In the genomic region with DNA sequence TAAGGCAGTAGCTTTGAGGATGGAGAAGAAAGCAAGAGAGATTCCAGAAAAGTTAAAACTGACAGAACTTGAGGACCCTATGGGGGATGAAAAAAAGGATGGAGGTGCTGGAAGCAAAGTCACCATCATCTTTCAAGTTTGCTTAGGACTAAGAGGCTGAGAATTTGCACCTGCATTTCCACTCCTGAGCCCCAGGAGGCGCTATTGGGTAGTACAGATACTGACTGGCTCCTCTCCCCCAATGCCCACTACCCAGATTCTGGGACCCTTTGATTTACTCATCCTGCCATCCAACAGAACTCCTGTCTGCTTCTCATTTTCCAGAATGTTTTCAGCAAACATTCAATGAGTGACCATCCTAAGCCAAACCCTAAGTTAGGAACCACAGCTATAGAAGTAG, we compare ENCODE assay signal across 18 cellular contexts. TPM values are rescaled to one million over a fixed set of nuclear protein-coding genes. Genes with fewer than 3 reads are reported as not detected.
DNase-seq lines count a peak whose midpoint lies in the region; ATAC-seq and TF ChIP-seq lines count a peak whose summit lies in the region.
"Had no signal": no experiment of that assay in that cellular context is flagged by ENCODE, and none has a peak within 500 bp of the region (broad histone marks: within the 10 kb centered on the region; RNA-seq: fewer than 3 reads in every experiment).

No MANE protein-coding gene starts in this region.

- H3K36me3 Mint-ChIP-seq in glutamatergic neuron (ENCODE audit: unreplicated experiment): peaks cover 20% of the 10 kb centered on the region

- H3K27me3 Mint-ChIP-seq in glutamatergic neuron (ENCODE audit: unreplicated experiment): peaks cover 4% of the 10 kb centered on the region

- no peak overlapping the region for H3K4me2 ChIP-seq in SU-DHL-6 (ENCODE audit: low read depth, low read length, poor library complexity, severe bottlenecking)
- H3K4me2 ChIP-seq: KMS-11 had no signal

- intact Hi-C loops in sigmoid colon (cut with DNase I): no loop called here

- no peaks in the 10 kb centered on the region for H3F3A ChIP-seq in SU-DHL-6 (ENCODE audit: insufficient read depth)

- DNase-seq in AG09309 (ENCODE audit: low read depth) (no peak), GM13977 (ENCODE audit: low spot score) (no peak), glutamatergic neuron (no peak), AML-193 (lab: John Stamatoyannopoulos, UW) (no peak), sigmoid colon (no peak), HuH-7 (ENCODE audit: low spot score) (no peak)
- DNase-seq: activated CD8-positive, alpha-beta T cell treated with anti-CD3 and anti-CD28 coated beads, Interleukin-2, amount 10 ng/mL, durations not matched to agents 7 days and 5 days; kidney glomerular epithelial cell; NCI-H1930; NCI-H748 treated with DMSO at 0.1 percent for 48 hours had no signal

- TF ChIP-seq CTCF in AG09309 (IDR thresholded peaks at IDR 0.05; ENCODE audit: control insufficient read depth, insufficient read depth, low read depth, low read length, missing control alignments) (peak; percentile 38), GM13977 (IDR thresholded peaks at IDR 0.05; ENCODE audit: extremely low read depth, insufficient read depth, missing control alignments) (peak; percentile 28), SU-DHL-6 (IDR thresholded peaks at IDR 0.05; ENCODE audit: insufficient read depth, low read length, poor library complexity, severe bottlenecking) (peak; percentile 43), glutamatergic neuron (IDR thresholded peaks at IDR 0.05; ENCODE audit: partially characterized antibody, unreplicated experiment) (peak; percentile 55), sigmoid colon (IDR thresholded peaks at IDR 0.05) (no peak)

- H4K20me1 ChIP-seq in SU-DHL-6 (ENCODE audit: low read depth, low read length): no peaks in the 10 kb centered on the region

- WGBS in sigmoid colon, 2 donors: 2 to 10% methylated on average over 1 of the region's 1 CpG

- H3K9me2 ChIP-seq in SU-DHL-6 (replicated peaks; ENCODE audit: insufficient read depth, low read length): no peaks in the 10 kb centered on the region

- no peak overlapping the region for H3K27ac Mint-ChIP-seq in glutamatergic neuron (ENCODE audit: unreplicated experiment)
- H3K27ac Mint-ChIP-seq: activated CD8-positive, alpha-beta T cell treated with anti-CD3 and anti-CD28 coated beads, Interleukin-2, amount 10 ng/mL, durations not matched to agents 7 days and 5 days; activated T-helper 2 cell treated with anti-CD3 and anti-CD28 coated beads, Interferon-gamma antibody, Interleukin-2, Interleukin-4, amounts not matched to agents 10 μg/mL and 5 μg/mL and 100 μg/mL, durations not matched to agents 14 hours and 24 hours and 36 hours had no signal

- peaks cover 4% of the 10 kb centered on the region for H3K9me3 Mint-ChIP-seq in glutamatergic neuron (ENCODE audit: unreplicated experiment)

- no peaks in the 10 kb centered on the region for H3K27me3 ChIP-seq in SU-DHL-6 (ENCODE audit: low read length)
- H3K27me3 ChIP-seq in sigmoid colon: no peaks in the 10 kb centered on the region
- H3K27me3 ChIP-seq: ascending aorta, SJCRH30 had no signal

- no peak overlapping the region for H2AFZ ChIP-seq in SU-DHL-6 (ENCODE audit: low read depth, low read length, severe bottlenecking)
- H2AFZ ChIP-seq: parathyroid adenoma had no signal

- no peaks in the 10 kb centered on the region for H3K9me3 ChIP-seq in SU-DHL-6 (ENCODE audit: insufficient read depth, low read length)
- peaks cover 0 to 18% (median 8%) of the 10 kb centered on the region in 4 donors for H3K9me3 ChIP-seq in sigmoid colon
- H3K9me3 ChIP-seq: SJCRH30 had no signal

- no peak overlapping the region for H3K4me3 Mint-ChIP-seq in glutamatergic neuron (ENCODE audit: unreplicated experiment)
- H3K4me3 Mint-ChIP-seq: activated CD8-positive, alpha-beta T cell treated with anti-CD3 and anti-CD28 coated beads, Interleukin-2, amount 10 ng/mL, durations not matched to agents 7 days and 5 days had no signal

- peaks cover 0 to 4% (median 2%) of the 10 kb centered on the region in 4 donors for H3K4me1 ChIP-seq in sigmoid colon
- H3K4me1 ChIP-seq: parathyroid adenoma, SJCRH30 had no signal

- TF ChIP-seq EP300 in sigmoid colon (IDR thresholded peaks at IDR 0.05): no peak

- H3K4me3 ChIP-seq in AG09309 (ENCODE audit: control insufficient read depth, low read depth, low read length) (no peak overlapping the region), SU-DHL-6 (ENCODE audit: insufficient read depth, low read length, poor library complexity, severe bottlenecking) (no peak overlapping the region), sigmoid colon (no peak overlapping the region)
- H3K4me3 ChIP-seq: ascending aorta, SJCRH30, thoracic aorta had no signal

- H3K4me1 Mint-ChIP-seq in glutamatergic neuron (ENCODE audit: low read depth, unreplicated experiment): no peaks in the 10 kb centered on the region

- H3K79me2 ChIP-seq in SU-DHL-6 (ENCODE audit: insufficient read depth, low read length): no peaks in the 10 kb centered on the region
- H3K79me2 ChIP-seq: parathyroid adenoma had no signal

- no peak overlapping the region for H3K9ac ChIP-seq in SU-DHL-6 (ENCODE audit: low read length)
- H3K9ac ChIP-seq: KMS-11, parathyroid adenoma had no signal

- in situ Hi-C loops in GM13977 (cut with MboI; ENCODE audit: low pct_unique_long_range_greater_than_20kb, low sequenced_read_pairs, unreplicated experiment): no loop called here

- no peaks in the 10 kb centered on the region for H3K36me3 ChIP-seq in SU-DHL-6 (ENCODE audit: low read length)
- H3K36me3 ChIP-seq in sigmoid colon: no peaks in the 10 kb centered on the region
- H3K36me3 ChIP-seq: ascending aorta, SJCRH30, thoracic aorta had no signal

- no peak overlapping the region for H3K27ac ChIP-seq in SU-DHL-6 (ENCODE audit: low read depth, low read length)
- no peak overlapping the region for H3K27ac ChIP-seq in sigmoid colon
- H3K27ac ChIP-seq: KMS-11, parathyroid adenoma, SJCRH30 had no signal

- ATAC-seq in GM21423 (IDR thresholded peaks at IDR 0.05; ENCODE audit: unreplicated experiment): no peak
- ATAC-seq: activated CD8-positive, alpha-beta T cell treated with anti-CD3 and anti-CD28 coated beads, Interleukin-2, amount 10 ng/mL, durations not matched to agents 7 days and 5 days had no signal

- no peak for TF ChIP-seq POLR2A in sigmoid colon (IDR thresholded peaks at IDR 0.05)

RNA-seq across cellular contexts. Expression of a gene that starts 34.0 kb away (rescaled TPM):
- not detected for total RNA-seq in glutamatergic neuron (ENCODE audit: unreplicated experiment)
- 10 to 100 TPM in 3 of 4 donors, 1 to 10 TPM in 1; 10.0 to 14.8 (median 12.0) TPM for total RNA-seq in sigmoid colon
- 1 to 10 TPM; 3.0 to 8.8 (median 6.5) TPM for polyA plus RNA-seq in sigmoid colon
- total RNA-seq: activated T-helper 2 cell treated with anti-CD3 and anti-CD28 coated beads, Interferon-gamma antibody, Interleukin-2, Interleukin-4, amounts not matched to agents 10 μg/mL and 5 μg/mL and 100 μg/mL, durations not matched to agents 14 hours and 24 hours and 36 hours had no signal

Comparison
In these comparisons a context has a peak if more than half of its experiments do, and no peak if none do; other contexts are left out.
1. CTCF ChIP-seq: peak in AG09309 (single experiment), GM13977 (single experiment), SU-DHL-6 (single experiment) and glutamatergic neuron (single experiment); none in sigmoid colon (0 of 4).
2. RNA of a gene that starts 34.0 kb away (total RNA-seq): 10.0 to 14.8 TPM in sigmoid colon; not detected in glutamatergic neuron (single experiment); every median in the first group is over 10 times any median in the second.